Comparison of ENCODE assay signal across 8 cellular contexts in the genomic region with DNA sequence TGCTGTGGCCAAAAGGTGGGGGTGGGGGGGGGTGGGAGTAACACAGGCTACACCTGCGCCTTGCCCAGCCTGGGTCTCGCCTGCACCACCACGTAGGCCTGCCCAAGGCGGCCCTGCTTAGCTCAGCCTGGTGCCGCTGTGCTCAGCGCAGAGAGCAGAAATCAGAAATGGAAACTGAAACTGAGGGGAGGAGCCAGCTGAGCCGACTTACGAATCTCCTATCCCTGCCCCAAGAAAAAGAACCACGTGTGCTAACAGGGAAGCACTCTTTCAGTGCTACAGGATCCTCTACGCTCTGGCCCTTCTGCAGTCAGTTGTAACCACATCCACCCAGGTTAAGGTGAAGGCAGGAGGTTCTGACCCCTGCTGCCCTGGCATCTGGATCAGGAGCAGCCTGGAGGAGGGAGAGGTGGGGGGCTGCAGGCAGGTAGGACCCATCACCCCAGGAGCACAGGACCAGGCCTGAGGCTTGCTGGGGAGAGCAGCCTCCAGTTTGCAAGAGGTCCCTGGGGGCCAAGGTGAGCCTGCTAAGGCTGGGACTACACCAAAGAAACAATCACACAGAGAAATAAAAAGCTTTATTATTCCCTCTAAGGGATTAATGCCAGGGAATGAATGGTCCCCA. TPM values are rescaled to one million over a fixed set of nuclear protein-coding genes. Genes with fewer than 3 reads are reported as not detected.
DNase-seq lines count a peak whose midpoint lies in the region; ATAC-seq and TF ChIP-seq lines count a peak whose summit lies in the region.

DHX58 (minus strand) TSS at position 163 of the 625 bp plus-strand sequence. CDS start 822 bp downstream, outside the sequence.

- CTCF ChIA-PET in BJ (lab: Yijun Ruan, JAX): interaction anchor here (0.9 to 11.1 kb wide), 7 partner anchors 9 to 151 kb away, joined by 3 to 163 read pairs (median 11); partner anchors contain the start of genes CNP, KCNH4, NKIRAS2 and ZNF385C

- no peaks in the 10 kb centered on the region for H3K9me3 Mint-ChIP-seq in activated naive CD4-positive, alpha-beta T cell treated with anti-CD3 and anti-CD28 coated beads, Interleukin-2, amount 50 U/mL, for 72 hours

- ATAC-seq in GM19328 (IDR thresholded peaks at IDR 0.05; ENCODE audit: unreplicated experiment) (peak; percentile 48), HG03520 (IDR thresholded peaks at IDR 0.05; ENCODE audit: unreplicated experiment) (peak; percentile 55), gastrocnemius medialis (peak; percentile 86 to 87)
- peak; percentile 80 to 88 for ATAC-seq in activated naive CD4-positive, alpha-beta T cell treated with anti-CD3 and anti-CD28 coated beads, Interleukin-2, amount 50 U/mL, for 72 hours

- peak within 1 kb of the TSS; percentile 47 for H3K4me3 ChIP-seq in BJ (ENCODE audit: low read depth, low read length)
- peak within 1 kb of the TSS; percentile 23; the same call in 1 of the 2 replicates for H3K4me3 ChIP-seq in SK-N-MC
- H3K4me3 ChIP-seq in gastrocnemius medialis: peak within 1 kb of the TSS; percentile 52 to 66 (median 64)

- H3K36me3 ChIP-seq in BJ (ENCODE audit: control insufficient read depth, insufficient read depth, low read length) (peaks cover 11% of the 10 kb centered on the region), SK-N-MC (ENCODE audit: insufficient read depth, low read length) (peaks cover 20% of the 10 kb centered on the region; the same call in 1 of the 2 replicates), gastrocnemius medialis (peaks cover 0 to 15% of the 10 kb centered on the region in 2 donors)

- H3K27ac ChIP-seq in SK-N-MC (peak within 1 kb of the TSS; percentile 57), gastrocnemius medialis (peak within 1 kb of the TSS; percentile 85 to 93 (median 87))

- POLR2A ChIA-PET in BJ (lab: Charles Lee): no interaction called here

- no peaks in the 10 kb centered on the region for H3K27me3 ChIP-seq in BJ (ENCODE audit: control insufficient read depth, insufficient read depth, low read length)
- H3K27me3 ChIP-seq in gastrocnemius medialis: no peaks in the 10 kb centered on the region

- no peak within 1 kb of the TSS for H3K9ac ChIP-seq in SK-N-MC (ENCODE audit: insufficient read length)

- in situ Hi-C loops in gastrocnemius medialis (cut with MboI; ENCODE audit: low sequenced_read_pairs in 4 of 4): loop anchor here (5.0 to 10.0 kb wide), 4 partner anchors 48 to 148 kb away; partner anchors contain the start of genes CNP (in 2 of the 4) and NKIRAS2 (in 2 of the 4)

- peak; percentile 24 to 35 for TF ChIP-seq POLR2A in gastrocnemius medialis (IDR thresholded peaks at IDR 0.05)

- peaks cover 12 to 16% of the 10 kb centered on the region in 2 donors for H3K36me3 Mint-ChIP-seq in activated naive CD4-positive, alpha-beta T cell treated with anti-CD3 and anti-CD28 coated beads, Interleukin-2, amount 50 U/mL, for 72 hours

- intact Hi-C loops in cardiac septum (cut with DNase I): no loop called here
- intact Hi-C loops in gastrocnemius medialis (cut with DNase I; ENCODE audit: low total_unique reads): loop anchor here (2.0 kb wide), 1 partner anchor 146 kb away; the partner anchor contains the start of gene CNP

- peaks cover 16% of the 10 kb centered on the region in 2 donors for H3K4me1 ChIP-seq in gastrocnemius medialis

- peak within 1 kb of the TSS; percentile 86 to 95 for H3K27ac Mint-ChIP-seq in activated naive CD4-positive, alpha-beta T cell treated with anti-CD3 and anti-CD28 coated beads, Interleukin-2, amount 50 U/mL, for 72 hours

- H3K9me3 ChIP-seq in SK-N-MC (ENCODE audit: low read depth, low read length) (no peaks in the 10 kb centered on the region), gastrocnemius medialis (no peaks in the 10 kb centered on the region)

- TF ChIP-seq CTCF in BJ (IDR thresholded peaks at IDR 0.05; ENCODE audit: insufficient read depth, low read depth, low read length): no peak
- no peak for TF ChIP-seq CTCF in gastrocnemius medialis (IDR thresholded peaks at IDR 0.05 in 4 of 5, conservative IDR thresholded peaks at IDR 0.05 in 1 of 5)

- DNase-seq in BJ (ENCODE audit: low read depth) (peak; percentile 47), SK-N-MC (ENCODE audit: low read depth, low spot score) (no peak), cardiac septum (ENCODE audit: low spot score) (peak; percentile 81), gastrocnemius medialis (peak; percentile 59 to 70), NCI-H146 treated with DMSO at 0.1 percent for 48 hours (lab: John Stamatoyannopoulos, UW; ENCODE audit: unreplicated experiment) (no peak)
- DNase-seq in activated naive CD4-positive, alpha-beta T cell treated with anti-CD3 and anti-CD28 coated beads, Interleukin-2, amount 50 U/mL, for 72 hours (ENCODE audit: low spot score in 2 of 2): peak; percentile 76 to 79

RNA-seq across cellular contexts. Expression of gene DHX58, which starts in this region (rescaled TPM):
- 11.6 and 18.0 TPM in 2 replicates for polyA plus RNA-seq in BJ (2011; rRNA removed)
- 8.9 and 18.4 TPM in 2 replicates for polyA minus RNA-seq in BJ (2011; rRNA and poly(A)+ RNA removed)
- total RNA-seq in activated naive CD4-positive, alpha-beta T cell treated with anti-CD3 and anti-CD28 coated beads, Interleukin-2, amount 50 U/mL, for 72 hours: 10 to 100 TPM; 39.6 to 40.2 TPM
- total RNA-seq in cardiac septum (4.5 TPM), gastrocnemius medialis (1 to 10 TPM; 1.1 to 4.4 (median 3.1) TPM)

Comparison
In these comparisons a context has a peak if more than half of its experiments do, and no peak if none do; other contexts are left out.
1. DNase-seq: peak in BJ (single experiment), activated naive CD4-positive, alpha-beta T cell treated with anti-CD3 and anti-CD28 coated beads, Interleukin-2, amount 50 U/mL, for 72 hours (2 of 2), cardiac septum (single experiment) and gastrocnemius medialis (2 of 2); none in SK-N-MC (single experiment) and NCI-H146 treated with DMSO at 0.1 percent for 48 hours (single experiment).
2. Peak in every context shown above with its lines, with median percentiles within 50 percentile points of each other: H3K4me3 ChIP-seq and ATAC-seq.